Comparison of ENCODE assay signal across 8 cellular contexts in the genomic region with DNA sequence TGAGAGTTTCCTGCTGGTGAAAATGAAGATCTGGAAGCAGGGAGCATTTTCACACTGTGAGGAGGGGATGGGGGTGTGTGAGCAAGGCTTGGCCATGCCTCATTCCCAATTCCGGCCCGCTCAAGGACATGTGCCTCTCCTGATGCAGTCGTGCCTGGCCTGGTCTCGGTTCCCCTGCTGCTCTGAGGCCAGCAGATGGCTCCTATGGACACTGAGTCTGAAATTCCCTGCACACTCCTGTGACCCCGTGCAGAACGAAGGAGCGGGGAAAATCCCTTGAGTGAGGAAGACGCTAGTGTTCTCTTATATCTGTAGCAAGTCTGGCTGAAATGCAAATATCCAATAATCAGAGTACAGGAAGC. TPM values are rescaled to one million over a fixed set of nuclear protein-coding genes. Genes with fewer than 3 reads are reported as not detected.
DNase-seq lines count a peak whose midpoint lies in the region; ATAC-seq and TF ChIP-seq lines count a peak whose summit lies in the region.

No MANE protein-coding gene starts in this region.

- H3K27me3 ChIP-seq in right cardiac atrium (ENCODE audit: control insufficient read depth, insufficient read depth): no peaks in the 10 kb centered on the region
- no peaks in the 10 kb centered on the region for H3K27me3 ChIP-seq in smooth muscle cell (ENCODE audit: low read depth)

- peak overlapping the region; percentile 88 for H3K4me3 Mint-ChIP-seq in activated T-cell treated with anti-CD3 and anti-CD28 coated beads, Interleukin-2, amount 50 U/mL, for 4 hours
- peak overlapping the region; percentile 81 for H3K4me3 Mint-ChIP-seq in activated T-helper 1 cell treated with anti-CD3 and anti-CD28 coated beads, Interleukin-12 subunit alpha, Interleukin-12 subunit beta, Interleukin-2, Interleukin-4 antibody, amounts not matched to agents 30 ng/mL and 10 ng/mL and 1 ng/mL, durations not matched to agents 14 hours and 24 hours and 36 hours

- no peak for TF ChIP-seq CTCF in smooth muscle cell (IDR thresholded peaks at IDR 0.05; ENCODE audit: borderline replicate concordance, insufficient read depth, poor library complexity, severe bottlenecking)

- H3K4me3 ChIP-seq in right cardiac atrium (ENCODE audit: low read length): peak overlapping the region; percentile 65
- H3K4me3 ChIP-seq in smooth muscle cell: peak overlapping the region; percentile 69

- H3K79me2 ChIP-seq in smooth muscle cell (ENCODE audit: low read depth): no peaks in the 10 kb centered on the region

- H4K20me1 ChIP-seq in smooth muscle cell (ENCODE audit: low read depth): no peaks in the 10 kb centered on the region

- no peaks in the 10 kb centered on the region for H3K36me3 ChIP-seq in smooth muscle cell (ENCODE audit: low read depth)

- H3K4me1 ChIP-seq in right cardiac atrium (ENCODE audit: control insufficient read depth, insufficient read depth, low read length) (no peaks in the 10 kb centered on the region), smooth muscle cell (ENCODE audit: low read depth) (peaks cover 6% of the 10 kb centered on the region)

- no peaks in the 10 kb centered on the region for H3K27me3 Mint-ChIP-seq in activated T-cell treated with anti-CD3 and anti-CD28 coated beads, Interleukin-2, amount 50 U/mL, for 4 hours (ENCODE audit: low read depth)
- no peaks in the 10 kb centered on the region for H3K27me3 Mint-ChIP-seq in activated T-helper 1 cell treated with anti-CD3 and anti-CD28 coated beads, Interleukin-12 subunit alpha, Interleukin-12 subunit beta, Interleukin-2, Interleukin-4 antibody, amounts not matched to agents 30 ng/mL and 10 ng/mL and 1 ng/mL, durations not matched to agents 14 hours and 24 hours and 36 hours (ENCODE audit: insufficient read depth)

- H2AFZ ChIP-seq in smooth muscle cell (ENCODE audit: low read depth): peak overlapping the region; percentile 88

- peak overlapping the region; percentile 56 for H3K27ac Mint-ChIP-seq in activated T-helper 1 cell treated with anti-CD3 and anti-CD28 coated beads, Interleukin-12 subunit alpha, Interleukin-12 subunit beta, Interleukin-2, Interleukin-4 antibody, amounts not matched to agents 30 ng/mL and 10 ng/mL and 1 ng/mL, durations not matched to agents 14 hours and 24 hours and 36 hours

- intact Hi-C loops in activated T-helper 1 cell treated with anti-CD3 and anti-CD28 coated beads, Interleukin-12 subunit alpha, Interleukin-12 subunit beta, Interleukin-2, Interleukin-4 antibody, amounts not matched to agents 30 ng/mL and 10 ng/mL and 1 ng/mL, durations not matched to agents 14 hours and 24 hours and 36 hours (cut with micrococcal nuclease): loop anchor here (1.0 kb wide), 3 partner anchors 24 to 177 kb away; no protein-coding TSS in a partner anchor
- intact Hi-C loops in right cardiac atrium (cut with DNase I): loop anchor here in 2 of 4 donors (2.0 kb wide), 1 partner anchor 24 kb away; no protein-coding TSS in a partner anchor

- WGBS in right cardiac atrium: 3% methylated on average over 8 of the region's 8 CpGs
- whole genome bisulfite sequencing in smooth muscle cell (ENCODE audit: low lambda C conversion rate): 7% methylated on average over 8 of the region's 8 CpGs

- no peaks in the 10 kb centered on the region for H3K9me3 Mint-ChIP-seq in activated T-cell treated with anti-CD3 and anti-CD28 coated beads, Interleukin-2, amount 50 U/mL, for 4 hours
- H3K9me3 Mint-ChIP-seq in activated T-helper 1 cell treated with anti-CD3 and anti-CD28 coated beads, Interleukin-12 subunit alpha, Interleukin-12 subunit beta, Interleukin-2, Interleukin-4 antibody, amounts not matched to agents 30 ng/mL and 10 ng/mL and 1 ng/mL, durations not matched to agents 14 hours and 24 hours and 36 hours: peaks cover 29% of the 10 kb centered on the region

- DNase-seq in activated T-cell treated with anti-CD3 and anti-CD28 coated beads, Interleukin-2, amount 50 U/mL, for 4 hours: no peak
- DNase-seq in activated T-cell treated with anti-CD3 and anti-CD28 coated beads for 4 hours (no peak), right cardiac atrium (peak; percentile 50 to 75 (median 68)), smooth muscle cell (lab: John Stamatoyannopoulos, UW; ENCODE audit: unreplicated experiment) (no peak)
- no peak for DNase-seq in activated T-helper 1 cell treated with anti-CD3 and anti-CD28 coated beads, Interleukin-12 subunit alpha, Interleukin-12 subunit beta, Interleukin-2, Interleukin-4 antibody, amounts not matched to agents 30 ng/mL and 10 ng/mL and 1 ng/mL, durations not matched to agents 14 hours and 24 hours and 36 hours (ENCODE audit: low spot score)
- no peak for DNase-seq in stimulated activated CD4-positive, alpha-beta T cell treated with anti-CD3 and anti-CD28 coated beads, Interleukin-4, amount 100 ng/mL, for 24 hours
- DNase-seq in activated CD8-positive, alpha-beta memory T cell treated with anti-CD3 and anti-CD28 coated beads for 24 hours: no peak

- H3K4me2 ChIP-seq in smooth muscle cell: peak overlapping the region; percentile 91

- H3K27ac ChIP-seq in right cardiac atrium (ENCODE audit: low read length) (peak overlapping the region; percentile 83), smooth muscle cell (ENCODE audit: low read depth) (no peak overlapping the region)

- H3K9ac ChIP-seq in smooth muscle cell (ENCODE audit: low read depth): no peak overlapping the region

- no peak for ATAC-seq in activated T-cell treated with anti-CD3 and anti-CD28 coated beads, Interleukin-2, amount 50 U/mL, for 4 hours
- ATAC-seq in right cardiac atrium (peak; percentile 67 to 77), HG02870 (IDR thresholded peaks at IDR 0.05; ENCODE audit: unreplicated experiment) (no peak)

- no peaks in the 10 kb centered on the region for H3K36me3 Mint-ChIP-seq in activated T-cell treated with anti-CD3 and anti-CD28 coated beads, Interleukin-2, amount 50 U/mL, for 4 hours (ENCODE audit: insufficient read depth)
- H3K36me3 Mint-ChIP-seq in activated T-helper 1 cell treated with anti-CD3 and anti-CD28 coated beads, Interleukin-12 subunit alpha, Interleukin-12 subunit beta, Interleukin-2, Interleukin-4 antibody, amounts not matched to agents 30 ng/mL and 10 ng/mL and 1 ng/mL, durations not matched to agents 14 hours and 24 hours and 36 hours (ENCODE audit: low read depth): peaks cover 7% of the 10 kb centered on the region

- H3K9me3 ChIP-seq in right cardiac atrium (ENCODE audit: control insufficient read depth, low read length) (no peaks in the 10 kb centered on the region), smooth muscle cell (replicated peaks; ENCODE audit: low read depth) (no peaks in the 10 kb centered on the region)

- H3K4me1 Mint-ChIP-seq in activated T-cell treated with anti-CD3 and anti-CD28 coated beads, Interleukin-2, amount 50 U/mL, for 4 hours (ENCODE audit: low read depth): peaks cover 22% of the 10 kb centered on the region
- H3K4me1 Mint-ChIP-seq in activated T-helper 1 cell treated with anti-CD3 and anti-CD28 coated beads, Interleukin-12 subunit alpha, Interleukin-12 subunit beta, Interleukin-2, Interleukin-4 antibody, amounts not matched to agents 30 ng/mL and 10 ng/mL and 1 ng/mL, durations not matched to agents 14 hours and 24 hours and 36 hours (ENCODE audit: low read depth): peaks cover 20% of the 10 kb centered on the region

- no peaks in the 10 kb centered on the region for H3F3A ChIP-seq in smooth muscle cell (ENCODE audit: low read depth)

RNA-seq across cellular contexts. Expression of a gene that starts 0.4 kb away (rescaled TPM):
- under 1 TPM; 0.24 to 0.56 (median 0.27) TPM for total RNA-seq in activated T-cell treated with anti-CD3 and anti-CD28 coated beads, Interleukin-2, amount 50 U/mL, for 4 hours
- 0.49 and 1.1 TPM in 2 replicates for total RNA-seq in activated T-helper 1 cell treated with anti-CD3 and anti-CD28 coated beads, Interleukin-12 subunit alpha, Interleukin-12 subunit beta, Interleukin-2, Interleukin-4 antibody, amounts not matched to agents 30 ng/mL and 10 ng/mL and 1 ng/mL, durations not matched to agents 14 hours and 24 hours and 36 hours
- total RNA-seq in right cardiac atrium (1 to 10 TPM; 1.8 to 5.9 (median 3.7) TPM), smooth muscle cell (1.2 and 1.6 TPM in 2 replicates)
- polyA plus RNA-seq in right cardiac atrium (2.8 TPM), smooth muscle cell (0.53 and 0.73 TPM in 2 replicates)

RNA-seq across cellular contexts. Expression of a gene that starts 39.6 kb away (rescaled TPM):
- 1 to 10 TPM; 6.3 to 6.4 (median 6.4) TPM for total RNA-seq in activated T-cell treated with anti-CD3 and anti-CD28 coated beads, Interleukin-2, amount 50 U/mL, for 4 hours
- total RNA-seq in activated T-helper 1 cell treated with anti-CD3 and anti-CD28 coated beads, Interleukin-12 subunit alpha, Interleukin-12 subunit beta, Interleukin-2, Interleukin-4 antibody, amounts not matched to agents 30 ng/mL and 10 ng/mL and 1 ng/mL, durations not matched to agents 14 hours and 24 hours and 36 hours: 11.9 and 12.2 TPM in 2 replicates
- total RNA-seq in right cardiac atrium (1 to 10 TPM; 4.6 to 6.2 (median 5.1) TPM), smooth muscle cell (8.3 and 10.4 TPM in 2 replicates)
- polyA plus RNA-seq in right cardiac atrium (3.3 TPM), smooth muscle cell (1.2 and 1.3 TPM in 2 replicates)

Comparison
In these comparisons a context has a peak if more than half of its experiments do, and no peak if none do; other contexts are left out.
1. ATAC-seq: peak in right cardiac atrium (2 of 2); none in activated T-cell treated with anti-CD3 and anti-CD28 coated beads, Interleukin-2, amount 50 U/mL, for 4 hours (0 of 2) and HG02870 (single experiment).
2. DNase-seq: peak in right cardiac atrium (3 of 3); none in activated T-cell treated with anti-CD3 and anti-CD28 coated beads, Interleukin-2, amount 50 U/mL, for 4 hours (single experiment), activated T-cell treated with anti-CD3 and anti-CD28 coated beads for 4 hours (single experiment), activated T-helper 1 cell treated with anti-CD3 and anti-CD28 coated beads, Interleukin-12 subunit alpha, Interleukin-12 subunit beta, Interleukin-2, Interleukin-4 antibody, amounts not matched to agents 30 ng/mL and 10 ng/mL and 1 ng/mL, durations not matched to agents 14 hours and 24 hours and 36 hours (single experiment), smooth muscle cell (single experiment), stimulated activated CD4-positive, alpha-beta T cell treated with anti-CD3 and anti-CD28 coated beads, Interleukin-4, amount 100 ng/mL, for 24 hours (single experiment) and activated CD8-positive, alpha-beta memory T cell treated with anti-CD3 and anti-CD28 coated beads for 24 hours (single experiment).